In the genomic region with DNA sequence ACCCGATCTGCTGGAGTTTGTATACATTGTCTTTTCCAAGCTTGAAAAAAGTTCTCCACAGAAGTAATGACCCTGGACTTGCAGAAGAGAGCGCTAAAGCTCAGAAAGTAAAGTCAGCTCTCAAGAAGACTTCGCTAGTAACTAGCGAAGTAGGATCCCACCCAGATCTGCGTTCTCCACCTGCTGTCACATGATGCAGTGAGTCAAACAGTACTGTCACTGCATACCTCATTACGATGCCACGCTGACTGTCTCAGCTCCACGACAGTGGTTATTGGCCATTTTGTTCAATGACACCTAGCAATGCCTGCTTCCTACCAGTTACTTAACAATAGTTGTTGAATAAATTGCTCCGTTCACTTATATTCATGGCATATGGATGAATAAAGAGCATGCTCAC, we compare ENCODE assay signal across 8 cellular contexts. TPM values are rescaled to one million over a fixed set of nuclear protein-coding genes. Genes with fewer than 3 reads are reported as not detected.
DNase-seq lines count a peak whose midpoint lies in the region; ATAC-seq, FAIRE-seq and TF ChIP-seq lines count a peak whose summit lies in the region.

No MANE protein-coding gene starts in this region.

- H3K4me2 ChIP-seq in OCI-LY7 (ENCODE audit: low read length), result no peak overlapping the region
- H3K4me2 ChIP-seq in mammary epithelial cell (ENCODE audit: insufficient read depth, low read depth, low read length), result peak overlapping the region; percentile 35

- H3K4me3 ChIP-seq in OCI-LY7 (ENCODE audit: low read depth, low read length, poor library complexity, severe bottlenecking) (no peak overlapping the region), mammary epithelial cell (replicated peaks in 1 of 3; ENCODE audit: insufficient read depth in 1 of 3, low read depth in 2 of 3, low read length in 3 of 3) (no peak overlapping the region)

- ATAC-seq in left colon (peak; percentile 94), HG02970 (IDR thresholded peaks at IDR 0.05; ENCODE audit: low FRiP score, unreplicated experiment) (no peak)

- H3K9me3 ChIP-seq in OCI-LY7 (ENCODE audit: low read length) (no peaks in the 10 kb centered on the region), mammary epithelial cell (replicated peaks; ENCODE audit: insufficient read depth, low read length) (no peaks in the 10 kb centered on the region)

- BruUV-seq in OCI-LY7 (replicated peaks; lab: Mats Ljungman, UMichigan) (no TSS peak), mammary epithelial cell (replicated peaks; lab: Mats Ljungman, UMichigan) (no TSS peak)

- H2AFZ ChIP-seq in OCI-LY7 (ENCODE audit: low read length) (no peak overlapping the region), mammary epithelial cell (ENCODE audit: low read depth, low read length) (peak overlapping the region; percentile 60)

- H3K9me2 ChIP-seq in OCI-LY7 (ENCODE audit: insufficient read depth, low read length), result no peaks in the 10 kb centered on the region

- H3K79me2 ChIP-seq in OCI-LY7 (ENCODE audit: insufficient read depth, low read depth, low read length), result no peaks in the 10 kb centered on the region
- no peaks in the 10 kb centered on the region for H3K79me2 ChIP-seq in mammary epithelial cell (ENCODE audit: insufficient read depth, low read length)

- no peaks in the 10 kb centered on the region for H3K27me3 ChIP-seq in mammary epithelial cell (ENCODE audit: insufficient read depth, low read length)

- H3K36me3 ChIP-seq in OCI-LY7 (ENCODE audit: insufficient read depth, low read length) (no peaks in the 10 kb centered on the region), mammary epithelial cell (ENCODE audit: insufficient read depth, low read length) (no peaks in the 10 kb centered on the region)

- WGBS in mammary epithelial cell (ENCODE audit: low coverage, missing lambda C conversion rate), result 11% methylated on average over 9 of the region's 9 CpGs

- no peaks in the 10 kb centered on the region for H3K4me1 ChIP-seq in OCI-LY7 (ENCODE audit: insufficient read depth, low read length, poor library complexity, severe bottlenecking)
- H3K4me1 ChIP-seq in mammary epithelial cell (ENCODE audit: insufficient read depth, low read length), result peaks cover 22% of the 10 kb centered on the region

- H4K20me1 ChIP-seq in OCI-LY7 (ENCODE audit: insufficient read depth, low read length) (no peaks in the 10 kb centered on the region), mammary epithelial cell (ENCODE audit: insufficient read depth, low read length) (no peaks in the 10 kb centered on the region)

- intact Hi-C loops in OCI-LY7 (cut with micrococcal nuclease; ENCODE audit: unreplicated experiment), result no loop called here
- intact Hi-C loops in mammary epithelial cell (cut with micrococcal nuclease), result loop anchor here (1.0 to 5.0 kb wide), 5 partner anchors 42 to 467 kb away; no protein-coding TSS in a partner anchor
- intact Hi-C loops in left colon (cut with DNase I, micrococcal nuclease), result no loop called here

- H3K9ac ChIP-seq in mammary epithelial cell (ENCODE audit: insufficient read depth, low read length), result no peak overlapping the region

- POLR2A ChIA-PET in OCI-LY7 (lab: Charles Lee), result no interaction called here

- CTCF ChIA-PET in OCI-LY7 (lab: Charles Lee; ENCODE audit: unreplicated experiment), result no interaction called here
- CTCF ChIA-PET in mammary epithelial cell (lab: Charles Lee; ENCODE audit: low non-redundant PET), result interaction anchor here (0.6 to 1.2 kb wide), 6 partner anchors 43 to 527 kb away, joined by 3 to 7 read pairs (median 4); no protein-coding TSS in a partner anchor

- dilution Hi-C loops in mammary epithelial cell (cut with HindIII; ENCODE audit: low sequenced_read_pairs), result loop anchor here (5.0 kb wide), 1 partner anchor 44 kb away; no protein-coding TSS in a partner anchor

- in situ Hi-C loops in mammary epithelial cell (cut with MboI; ENCODE audit: low sequenced_read_pairs in 2 of 2), result loop anchor here (5.0 kb wide), 2 partner anchors 49 to 254 kb away; no protein-coding TSS in a partner anchor

- peak; percentile 55 for FAIRE-seq in GM19239 (lab: Jason Lieb, UNC)

- H3K27ac ChIP-seq in OCI-LY7 (ENCODE audit: low read depth, low read length, poor library complexity, severe bottlenecking) (no peak overlapping the region), mammary epithelial cell (ENCODE audit: insufficient read depth, low read depth, low read length) (peak overlapping the region; percentile 43)

- DNase-seq in DMS114 treated with DMSO at 0.1 percent for 48 hours (lab: John Stamatoyannopoulos, UW; ENCODE audit: unreplicated experiment) (peak; percentile 67), GM19239 (ENCODE audit: insufficient read length, low spot score) (peak; percentile 6), HS-27A (ENCODE audit: low read depth) (peak; percentile 34), OCI-LY7 (ENCODE audit: low spot score) (no peak), mammary epithelial cell (peak; percentile 87), left colon (peak in 1 of 2 donors; percentile 44)
- DNase-seq in stimulated activated CD8-positive, alpha-beta memory T cell treated with anti-CD3 and anti-CD28 coated beads, Interleukin-4, amount 100 ng/mL, for 48 hours, result peak; percentile 30

- TF ChIP-seq CTCF in OCI-LY7 (conservative IDR thresholded peaks at IDR 0.05; ENCODE audit: low read length), result peak; percentile 42
- peak; percentile 75 to 83 for TF ChIP-seq CTCF in mammary epithelial cell (conservative IDR thresholded peaks at IDR 0.05 in 1 of 2, IDR thresholded peaks at IDR 0.05 in 1 of 2; ENCODE audit: extremely low read depth in 1 of 2, insufficient read depth in 1 of 2, low read depth in 1 of 2, low read length in 2 of 2)

RNA-seq across cellular contexts. Expression of a gene that starts 29.7 kb away (rescaled TPM):
- total RNA-seq in OCI-LY7 (2014; rRNA removed; shearing (Covaris generic)), result 79.6 and 88.7 TPM in 2 replicates
- total RNA-seq in OCI-LY7 (2022), result 93.7 and 146 TPM in 2 replicates
- 100 to 1,000 TPM; 156 to 174 TPM for total RNA-seq in mammary epithelial cell
- polyA plus RNA-seq in mammary epithelial cell, result 285 TPM
- 7.8 TPM for polyA minus RNA-seq in mammary epithelial cell
- 100 to 1,000 TPM; 113 to 114 TPM for total RNA-seq in left colon
